24 cellular contexts compared by ENCODE assay signal in genomic region chr1:226987179-226987536, GRCh38. TPM values are rescaled to one million over a fixed set of nuclear protein-coding genes. Genes with fewer than 3 reads are reported as not detected.
DNase-seq lines count a peak whose midpoint lies in the region; ATAC-seq, FAIRE-seq and TF ChIP-seq lines count a peak whose summit lies in the region.
"Had no signal": no experiment of that assay in that cellular context is flagged by ENCODE, and none has a peak within 500 bp of the region (broad histone marks: within the 10 kb centered on the region; RNA-seq: fewer than 3 reads in every experiment).

No MANE protein-coding gene starts in this region.

- H3K27ac ChIP-seq in angular gyrus (ENCODE audit: low read depth, low read length) (peak overlapping the region; percentile 64), kidney (ENCODE audit: low read depth in 2 of 2, low read length in 2 of 2) (no peak overlapping the region)
- H3K27ac ChIP-seq: ascending aorta, PC-9 had no signal

- DNase-seq in H7 = peak; percentile 28
- peak; percentile 61 for DNase-seq in kidney
- no peak for DNase-seq in HT-29 (ENCODE audit: low spot score)
- DNase-seq in NOMO-1 treated with dmso at 0.1 percent for 144 hours (lab: John Stamatoyannopoulos, UW; ENCODE audit: unreplicated experiment) = no peak
- DNase-seq: activated CD4-positive, alpha-beta T cell treated with anti-CD3 and anti-CD28 coated beads for 4 hours; CD4-positive, alpha-beta memory T cell; effector memory CD8-positive, alpha-beta T cell; naive thymus-derived CD4-positive, alpha-beta T cell; NCI-H1092; NCI-H1930; NCI-H226; PC-9; thyroid gland had no signal

- peaks cover 16% of the 10 kb centered on the region for H3K4me1 Mint-ChIP-seq in stimulated activated memory B cell treated with anti-CD40 and anti-IgM and Interleukin-4, amounts not matched to agents 10 μg/mL and 1 μg/mL and 100 μg/mL, for 72 hours

- H3K9me3 Mint-ChIP-seq in stimulated activated memory B cell treated with anti-CD40 and anti-IgM and Interleukin-4, amounts not matched to agents 10 μg/mL and 1 μg/mL and 100 μg/mL, for 72 hours = no peaks in the 10 kb centered on the region
- H3K9me3 Mint-ChIP-seq: activated naive CD4-positive, alpha-beta T cell treated with anti-CD3 and anti-CD28 coated beads, Interleukin-2, amount 50 U/mL, for 72 hours; CD4-positive, alpha-beta memory T cell; effector memory CD8-positive, alpha-beta T cell; naive thymus-derived CD4-positive, alpha-beta T cell had no signal

- peak overlapping the region; percentile 81 for H3K27ac Mint-ChIP-seq in stimulated activated memory B cell treated with anti-CD40 and anti-IgM and Interleukin-4, amounts not matched to agents 10 μg/mL and 1 μg/mL and 100 μg/mL, for 72 hours
- H3K27ac Mint-ChIP-seq: activated CD8-positive, alpha-beta memory T cell treated with anti-CD3 and anti-CD28 coated beads, Interleukin-2, amount 10 ng/mL, durations not matched to agents 7 days and 5 days had no signal

- H3K27me3 Mint-ChIP-seq in stimulated activated memory B cell treated with anti-CD40 and anti-IgM and Interleukin-4, amounts not matched to agents 10 μg/mL and 1 μg/mL and 100 μg/mL, for 72 hours = no peaks in the 10 kb centered on the region
- H3K27me3 Mint-ChIP-seq: activated CD8-positive, alpha-beta memory T cell treated with anti-CD3 and anti-CD28 coated beads, Interleukin-2, amount 10 ng/mL, durations not matched to agents 7 days and 5 days; CD4-positive, alpha-beta memory T cell; effector memory CD8-positive, alpha-beta T cell; naive thymus-derived CD4-positive, alpha-beta T cell had no signal

- no peak for TF ChIP-seq CTCF in kidney (IDR thresholded peaks at IDR 0.05; ENCODE audit: borderline replicate concordance, extremely low read depth, insufficient read depth)

- FAIRE-seq in kidney (lab: Jason Lieb, UNC) = no peak
- FAIRE-seq: GM18507, pancreas had no signal

- no peak for ATAC-seq in stimulated activated memory B cell treated with anti-CD40 and anti-IgM and Interleukin-4, amounts not matched to agents 10 μg/mL and 1 μg/mL and 100 μg/mL, for 72 hours
- ATAC-seq in HG02610 (IDR thresholded peaks at IDR 0.05; ENCODE audit: unreplicated experiment) (no peak), HG02970 (IDR thresholded peaks at IDR 0.05; ENCODE audit: low FRiP score, unreplicated experiment) (no peak)
- ATAC-seq: activated CD8-positive, alpha-beta memory T cell treated with anti-CD3 and anti-CD28 coated beads, Interleukin-2, amount 10 ng/mL, durations not matched to agents 7 days and 5 days; activated naive CD4-positive, alpha-beta T cell treated with anti-CD3 and anti-CD28 coated beads, Interleukin-2, amount 50 U/mL, for 72 hours; effector memory CD8-positive, alpha-beta T cell; esophagus mucosa; gastroesophageal sphincter; naive thymus-derived CD4-positive, alpha-beta T cell had no signal

- no peak overlapping the region for H3K4me3 ChIP-seq in H7 (ENCODE audit: insufficient read depth, low read depth, low read length)
- H3K4me3 ChIP-seq in kidney (ENCODE audit: low read length in 2 of 2) = no peak overlapping the region
- H3K4me3 ChIP-seq: ascending aorta, gastroesophageal sphincter, pancreas, PC-9, thyroid gland had no signal

- no peak overlapping the region for H3K9ac ChIP-seq in kidney (ENCODE audit: low read length in 2 of 2)

- H3K4me1 ChIP-seq in kidney (ENCODE audit: control insufficient read depth in 1 of 2, insufficient read depth in 1 of 2, low read depth in 1 of 2, low read length in 2 of 2) = peaks cover 5 to 7% of the 10 kb centered on the region in 2 donors

- H3K36me3 ChIP-seq in H7 (replicated peaks; ENCODE audit: control insufficient read depth, insufficient read depth, low read length) = peaks cover 2% of the 10 kb centered on the region
- peaks cover 9 to 20% of the 10 kb centered on the region in 2 donors for H3K36me3 ChIP-seq in kidney (ENCODE audit: control insufficient read depth in 1 of 2, insufficient read depth in 2 of 2, low read length in 2 of 2)

- peaks cover 46% of the 10 kb centered on the region for H3K36me3 Mint-ChIP-seq in stimulated activated memory B cell treated with anti-CD40 and anti-IgM and Interleukin-4, amounts not matched to agents 10 μg/mL and 1 μg/mL and 100 μg/mL, for 72 hours

- H3K4me3 Mint-ChIP-seq in stimulated activated memory B cell treated with anti-CD40 and anti-IgM and Interleukin-4, amounts not matched to agents 10 μg/mL and 1 μg/mL and 100 μg/mL, for 72 hours = no peak overlapping the region
- H3K4me3 Mint-ChIP-seq: activated CD8-positive, alpha-beta memory T cell treated with anti-CD3 and anti-CD28 coated beads, Interleukin-2, amount 10 ng/mL, durations not matched to agents 7 days and 5 days; CD4-positive, alpha-beta memory T cell; effector memory CD8-positive, alpha-beta T cell; naive thymus-derived CD4-positive, alpha-beta T cell had no signal

- H3K27me3 ChIP-seq in H7 (ENCODE audit: control insufficient read depth, insufficient read depth, low read length) = no peaks in the 10 kb centered on the region
- H3K27me3 ChIP-seq: ascending aorta, gastroesophageal sphincter, pancreas, thyroid gland had no signal

- intact Hi-C loops in kidney (cut with DNase I) = no loop called here

- H3K9me3 ChIP-seq in kidney (ENCODE audit: control insufficient read depth in 1 of 2, low read length in 2 of 2) = no peaks in the 10 kb centered on the region
- H3K9me3 ChIP-seq: ascending aorta, gastroesophageal sphincter, pancreas, thyroid gland had no signal

RNA-seq across cellular contexts. Expression of gene COQ8A, which starts 47.1 kb away (rescaled TPM):
- total RNA-seq in H7 (2014; rRNA removed; shearing (Covaris generic)) = 35.8 and 52.5 TPM in 2 replicates
- 29.4 TPM for total RNA-seq in kidney
- polyA plus RNA-seq in kidney (ENCODE audit: insufficient read depth, low read depth, low replicate concordance) = 44.1 TPM
- total RNA-seq in HT-29 (2014; rRNA removed; shearing (Covaris generic)) = 41.0 and 42.0 TPM in 2 replicates

Comparison
In these comparisons a context has a peak if more than half of its experiments do, and no peak if none do; other contexts are left out.
1. DNase-seq: peak in H7 (single experiment) and kidney (single experiment); none in HT-29 (single experiment) and NOMO-1 treated with dmso at 0.1 percent for 144 hours (single experiment).